ENCODE assay signal across 25 cellular contexts in genomic region chr7:4057289-4057616, GRCh38.
"Had no signal": no experiment of that assay in that cellular context is flagged by ENCODE, and none has a peak within 500 bp of the region (broad histone marks: within the 10 kb centered on the region; RNA-seq: fewer than 3 reads in every experiment).

No MANE protein-coding gene starts in this region.

- H3K36me3 ChIP-seq: adrenal gland, colonic mucosa, gastrocnemius medialis had no signal

- H3K27me3 ChIP-seq: adrenal gland, body of pancreas, colonic mucosa, gastrocnemius medialis had no signal

- H3K4me1 ChIP-seq: adrenal gland, body of pancreas, colonic mucosa, gastrocnemius medialis had no signal

- H3K27ac ChIP-seq: adrenal gland, body of pancreas, colonic mucosa, gastrocnemius medialis had no signal

- H3K9me3 ChIP-seq: adrenal gland, body of pancreas, colonic mucosa, gastrocnemius medialis had no signal

- DNase-seq: activated CD4-positive, alpha-beta memory T cell treated with anti-CD3 and anti-CD28 coated beads for 36 hours; activated CD4-positive, alpha-beta T cell treated with anti-CD3 and anti-CD28 coated beads for 36 hours; activated CD4-positive, alpha-beta T cell treated with anti-CD3 and anti-CD28 coated beads, Interleukin-2, amount 10 ng/mL, durations not matched to agents 24 days and 14 days; activated CD4-positive, CD25-positive, alpha-beta regulatory T cell; activated CD4-positive, CD25-positive, alpha-beta regulatory T cell treated with anti-CD3 and anti-CD28 coated beads, Interleukin-2, amount 50 U/mL, for 72 hours; activated CD8-positive, alpha-beta T cell treated with anti-CD3 and anti-CD28 coated beads, Interleukin-2, amount 10 ng/mL, durations not matched to agents 7 days and 5 days; activated effector memory CD4-positive, alpha-beta T cell treated with anti-CD3 and anti-CD28 coated beads, Interleukin-2, amount 50 U/mL, for 16 hours; activated naive CD4-positive, alpha-beta T cell treated with anti-CD3 and anti-CD28 coated beads for 36 hours; activated naive CD8-positive, alpha-beta T cell treated with anti-CD3 and anti-CD28 coated beads for 36 hours; activated naive CD8-positive, alpha-beta T cell treated with anti-CD3 and anti-CD28 coated beads, Interleukin-2, amount 50 U/mL, for 24 hours; activated T-cell treated with anti-CD3 and anti-CD28 coated beads, Interleukin-2, amount 50 U/mL, for 48 hours; amygdala; aorta; body of pancreas; central memory CD4-positive, alpha-beta T cell; cerebellar nuclear complex; colonic mucosa; effector memory CD4-positive, alpha-beta T cell; endodermal cell; foreskin fibroblast; gastrocnemius medialis; T-helper 1 cell; T-helper 17 cell; T1000 had no signal

- H3K4me3 ChIP-seq: adrenal gland, body of pancreas, colonic mucosa, gastrocnemius medialis had no signal
